In genomic region chr12:117370000-117370399, GRCh38 we compare ENCODE assay signal across 7 cellular contexts. TPM values are rescaled to one million over a fixed set of nuclear protein-coding genes. Genes with fewer than 3 reads are reported as not detected.
"Had no signal": no experiment of that assay in that cellular context is flagged by ENCODE, and none has a peak within 500 bp of the region (broad histone marks: within the 10 kb centered on the region; RNA-seq: fewer than 3 reads in every experiment).

No MANE protein-coding gene starts in this region.

RNA-seq across cellular contexts. Expression of gene NOS1, which starts 8.6 kb away (rescaled TPM):
- total RNA-seq: hepatocyte; lung microvascular endothelial cell; mammary epithelial cell; mononuclear cell; myocyte; naive thymus-derived CD4-positive, alpha-beta T cell had no signal
- polyA plus RNA-seq: hepatocyte; immature natural killer cell; mammary epithelial cell; naive thymus-derived CD4-positive, alpha-beta T cell had no signal
